23 cellular contexts compared by ENCODE assay signal in genomic region chr2:163771596-163771995, GRCh38. TPM values are rescaled to one million over a fixed set of nuclear protein-coding genes. Genes with fewer than 3 reads are reported as not detected.
DNase-seq lines count a peak whose midpoint lies in the region; ATAC-seq, FAIRE-seq and TF ChIP-seq lines count a peak whose summit lies in the region.
"Had no signal": no experiment of that assay in that cellular context is flagged by ENCODE, and none has a peak within 500 bp of the region (broad histone marks: within the 10 kb centered on the region; RNA-seq: fewer than 3 reads in every experiment).

No MANE protein-coding gene starts in this region.

- ATAC-seq in pancreas = no peak

- TF ChIP-seq CTCF in HFFc6 (IDR thresholded peaks at IDR 0.05) (no peak), GM13977 (IDR thresholded peaks at IDR 0.05; ENCODE audit: extremely low read depth, insufficient read depth, missing control alignments) (no peak), pancreas (IDR thresholded peaks at IDR 0.05) (no peak)

- no peaks in the 10 kb centered on the region for H3K27me3 ChIP-seq in pancreas
- H3K27me3 ChIP-seq: MG63 had no signal

- no peaks in the 10 kb centered on the region for H3K4me1 ChIP-seq in pancreas

- H3K9me3 Mint-ChIP-seq in HFFc6 = peaks cover 6% of the 10 kb centered on the region; the same call in 1 of the 2 replicates
- H3K9me3 Mint-ChIP-seq: nephron had no signal

- H3K27ac Mint-ChIP-seq in HFFc6 = no peak overlapping the region
- H3K27ac Mint-ChIP-seq: CD4-positive, CD25-positive, alpha-beta regulatory T cell; T-helper 2 cell treated with Interferon-gamma antibody and Interleukin-4, amounts not matched to agents 5 μg/mL and 100 μg/mL, for 36 hours had no signal

- H3K36me3 Mint-ChIP-seq in HFFc6 (ENCODE audit: low read depth) = no peaks in the 10 kb centered on the region
- H3K36me3 Mint-ChIP-seq: CD4-positive, CD25-positive, alpha-beta regulatory T cell had no signal

- FAIRE-seq in RCC 7860 (lab: Jason Lieb, UNC) (peak; percentile 90), urothelium cell line (lab: Jason Lieb, UNC) (no peak), pancreas (lab: Jason Lieb, UNC) (no peak)
- FAIRE-seq: islet of Langerhans, small intestine had no signal

- no peak overlapping the region for H3K27ac ChIP-seq in pancreas
- H3K27ac ChIP-seq: VCaP had no signal

- no peaks in the 10 kb centered on the region for H3K27me3 Mint-ChIP-seq in HFFc6 (ENCODE audit: insufficient read depth)
- H3K27me3 Mint-ChIP-seq: CD4-positive, CD25-positive, alpha-beta regulatory T cell had no signal

- intact Hi-C loops in pancreas (cut with DNase I) = no loop called here

- peaks cover 32% of the 10 kb centered on the region for H3K4me1 Mint-ChIP-seq in HFFc6 (ENCODE audit: low read depth)
- H3K4me1 Mint-ChIP-seq: CD4-positive, CD25-positive, alpha-beta regulatory T cell; nephron had no signal

- no peaks in the 10 kb centered on the region for H3K36me3 ChIP-seq in pancreas
- H3K36me3 ChIP-seq: MG63 had no signal

- in situ Hi-C loops in GM13977 (cut with MboI; ENCODE audit: low pct_unique_long_range_greater_than_20kb, low sequenced_read_pairs, unreplicated experiment) = no loop called here

- DNase-seq in HFFc6 = peak; percentile 12
- DNase-seq in RCC 7860 (ENCODE audit: low spot score) = peak; percentile 94
- DNase-seq in glomerular visceral epithelial cell (ENCODE audit: extremely low spot score) = peak; percentile 55
- peak; percentile 12 for DNase-seq in urothelium cell line (ENCODE audit: low spot score)
- DNase-seq in GM13977 (ENCODE audit: low spot score) = no peak
- DNase-seq in activated naive CD4-positive, alpha-beta T cell (lab: John Stamatoyannopoulos, UW) = no peak
- no peak for DNase-seq in pancreas
- DNase-seq: activated CD4-positive, alpha-beta T cell treated with anti-CD3 and anti-CD28 coated beads for 4 hours; activated CD8-positive, alpha-beta memory T cell treated with anti-CD3 and anti-CD28 coated beads for 24 hours; activated effector memory CD4-positive, alpha-beta T cell treated with anti-CD3 and anti-CD28 coated beads, Interleukin-2, amount 50 U/mL, for 16 hours; CD4-positive, CD25-positive, alpha-beta regulatory T cell; H7; MG63; retina; Right ventricle myocardium superior; small intestine; stimulated activated CD4-positive, alpha-beta T cell treated with anti-CD3 and anti-CD28 coated beads, Interleukin-2, amount 100 ng/mL, for 24 hours; substantia nigra had no signal

- 88 to 92% methylated on average over 4 of the region's 4 CpGs for WGBS in pancreas, 2 donors

- H3K4me3 ChIP-seq in pancreas = no peak overlapping the region
- H3K4me3 ChIP-seq: lung, MG63 had no signal

- H3K4me3 Mint-ChIP-seq in HFFc6 = peak overlapping the region; percentile 54
- H3K4me3 Mint-ChIP-seq: T-helper 2 cell treated with Interferon-gamma antibody and Interleukin-4, amounts not matched to agents 5 μg/mL and 100 μg/mL, for 36 hours had no signal

- no peaks in the 10 kb centered on the region for H3K9me3 ChIP-seq in pancreas
- H3K9me3 ChIP-seq: MG63 had no signal

RNA-seq across cellular contexts. Expression of gene FIGN, which starts 35.8 kb away (rescaled TPM):
- total RNA-seq in HFFc6 (2021; fragmentation: NEBNext Ultra II Directional; extraction: Animal tissue kit (Norgen Biotek cat#: 25700)) = 1 to 10 TPM; 1.3 to 4.4 (median 2.0) TPM
- total RNA-seq in pancreas = 1 to 10 TPM; 3.3 to 8.5 (median 4.6) TPM
- polyA plus RNA-seq in pancreas = 1 to 10 TPM; 1.5 to 2.1 TPM
- total RNA-seq: CD4-positive, CD25-positive, alpha-beta regulatory T cell had no signal
- polyA plus RNA-seq: CD4-positive, CD25-positive, alpha-beta regulatory T cell had no signal

Comparison
In these comparisons a context has a peak if more than half of its experiments do, and no peak if none do; other contexts are left out.
1. DNase-seq: peak in HFFc6 (single experiment), RCC 7860 (single experiment), glomerular visceral epithelial cell (single experiment) and urothelium cell line (single experiment); none in GM13977 (single experiment), activated naive CD4-positive, alpha-beta T cell (0 of 4) and pancreas (0 of 6).